8 cellular contexts compared by ENCODE assay signal in the genomic region with DNA sequence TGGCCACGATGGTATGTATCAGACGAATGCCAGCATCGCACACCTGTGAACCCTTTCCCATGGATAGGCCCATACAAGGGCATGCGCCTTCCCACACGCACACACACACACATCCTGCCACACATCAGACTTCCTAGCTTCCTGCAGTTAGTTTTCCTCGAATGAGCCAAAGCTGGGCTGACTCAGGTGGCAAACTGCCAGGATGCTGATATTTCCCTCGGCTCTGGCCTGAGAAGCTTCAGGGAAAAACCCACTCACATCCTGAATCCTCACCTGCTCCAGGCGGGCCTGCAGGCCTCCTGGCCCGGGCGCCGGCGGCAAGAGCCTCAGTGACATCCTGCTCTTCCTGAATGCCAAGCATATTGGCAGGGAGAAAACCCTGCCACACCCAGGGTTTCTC. TPM values are rescaled to one million over a fixed set of nuclear protein-coding genes. Genes with fewer than 3 reads are reported as not detected.
DNase-seq lines count a peak whose midpoint lies in the region; ATAC-seq and TF ChIP-seq lines count a peak whose summit lies in the region.

No MANE protein-coding gene starts in this region.

- H3K4me1 ChIP-seq in RWPE2 (ENCODE audit: insufficient read depth, poor library complexity, severe bottlenecking), result peaks cover 10% of the 10 kb centered on the region
- H3K4me1 ChIP-seq in rectal smooth muscle tissue (ENCODE audit: control insufficient read depth, insufficient read depth, low read length), result peaks cover 7% of the 10 kb centered on the region

- no peak overlapping the region for H3K4me3 Mint-ChIP-seq in CD4-positive, alpha-beta T cell

- no peaks in the 10 kb centered on the region for H3K4me1 Mint-ChIP-seq in CD4-positive, alpha-beta T cell (ENCODE audit: low read depth)

- no peak overlapping the region for H3K4me3 ChIP-seq in RWPE2 (ENCODE audit: severe bottlenecking)
- no peak overlapping the region for H3K4me3 ChIP-seq in rectal smooth muscle tissue (ENCODE audit: low read length)

- H3K36me3 Mint-ChIP-seq in CD4-positive, alpha-beta T cell (ENCODE audit: low read depth), result no peaks in the 10 kb centered on the region

- H3K9me3 Mint-ChIP-seq in CD4-positive, alpha-beta T cell, result no peaks in the 10 kb centered on the region

- H3K9me3 ChIP-seq in RWPE2 (ENCODE audit: severe bottlenecking), result no peaks in the 10 kb centered on the region
- H3K9me3 ChIP-seq in CD4-positive, alpha-beta T cell (ENCODE audit: control insufficient read depth, low read length), result no peaks in the 10 kb centered on the region

- H3K36me3 ChIP-seq in RWPE2 (ENCODE audit: low read depth), result no peaks in the 10 kb centered on the region
- H3K36me3 ChIP-seq in rectal smooth muscle tissue (ENCODE audit: control insufficient read depth, insufficient read depth, low read length), result no peaks in the 10 kb centered on the region

- POLR2A ChIA-PET in CD4-positive, alpha-beta T cell (lab: Charles Lee), result no interaction called here

- H3K27ac ChIP-seq in RWPE2 (ENCODE audit: poor library complexity, severe bottlenecking) (peak overlapping the region; percentile 83), rectal smooth muscle tissue (ENCODE audit: low read depth, low read length) (peak overlapping the region; percentile 38)
- H3K27ac ChIP-seq in CD4-positive, alpha-beta T cell (ENCODE audit: low read depth, low read length), result no peak overlapping the region

- peak; percentile 97 for ATAC-seq in RWPE2 (ENCODE audit: low read depth)
- no peak for ATAC-seq in HG02840 (IDR thresholded peaks at IDR 0.05; ENCODE audit: low FRiP score, unreplicated experiment)
- no peak for ATAC-seq in CD4-positive, alpha-beta T cell (ENCODE audit: poor library complexity)

- TF ChIP-seq CTCF in RWPE2 (IDR thresholded peaks at IDR 0.05; ENCODE audit: poor library complexity, severe bottlenecking) (no peak), GM20000 (IDR thresholded peaks at IDR 0.05; ENCODE audit: extremely low read depth, missing control alignments) (no peak)
- TF ChIP-seq CTCF in CD4-positive, alpha-beta T cell (IDR thresholded peaks at IDR 0.05), result no peak

- H3K27ac Mint-ChIP-seq in CD4-positive, alpha-beta T cell, result no peak overlapping the region

- intact Hi-C loops in CD4-positive, alpha-beta T cell (cut with DNase I, micrococcal nuclease), result no loop called here

- CTCF ChIA-PET in CD4-positive, alpha-beta T cell (lab: Charles Lee), result interaction anchor here (0.9 kb wide), 1 partner anchor 20 kb away, joined by 3 read pairs; no protein-coding TSS in a partner anchor

- DNase-seq in ELR (ENCODE audit: low read depth) (peak; percentile 98), RWPE2 (ENCODE audit: low spot score) (peak; percentile 98), fibroblast of the conjunctiva (ENCODE audit: low read depth) (peak; percentile 69), GM20000 (ENCODE audit: low spot score) (no peak)
- DNase-seq in stimulated activated CD4-positive, alpha-beta T cell treated with anti-CD3 and anti-CD28 coated beads, Interleukin-1b, Interleukin-23, amount 100 ng/mL, for 48 hours, result no peak
- DNase-seq in CD4-positive, alpha-beta T cell, result no peak

- H3K9ac ChIP-seq in rectal smooth muscle tissue (ENCODE audit: low read length), result no peak overlapping the region

- H3K27me3 Mint-ChIP-seq in CD4-positive, alpha-beta T cell, result no peaks in the 10 kb centered on the region

- H3K27me3 ChIP-seq in RWPE2 (ENCODE audit: insufficient read depth, poor library complexity, severe bottlenecking), result no peaks in the 10 kb centered on the region
- H3K27me3 ChIP-seq in rectal smooth muscle tissue (ENCODE audit: control insufficient read depth, insufficient read depth, low read length), result no peaks in the 10 kb centered on the region
- no peaks in the 10 kb centered on the region for H3K27me3 ChIP-seq in CD4-positive, alpha-beta T cell (ENCODE audit: control insufficient read depth, insufficient read depth, low read length)

RNA-seq across cellular contexts. Expression of a gene that starts 22.4 kb away (rescaled TPM):
- 100 to 1,000 TPM; 960 to 975 TPM for total RNA-seq in CD4-positive, alpha-beta T cell

Comparison
In these comparisons a context has a peak if more than half of its experiments do, and no peak if none do; other contexts are left out.
1. DNase-seq: peak in ELR (single experiment), RWPE2 (single experiment) and fibroblast of the conjunctiva (single experiment); none in GM20000 (single experiment), stimulated activated CD4-positive, alpha-beta T cell treated with anti-CD3 and anti-CD28 coated beads, Interleukin-1b, Interleukin-23, amount 100 ng/mL, for 48 hours (single experiment) and CD4-positive, alpha-beta T cell (0 of 10).